ENCODE assay signal across 15 cellular contexts in the genomic region with DNA sequence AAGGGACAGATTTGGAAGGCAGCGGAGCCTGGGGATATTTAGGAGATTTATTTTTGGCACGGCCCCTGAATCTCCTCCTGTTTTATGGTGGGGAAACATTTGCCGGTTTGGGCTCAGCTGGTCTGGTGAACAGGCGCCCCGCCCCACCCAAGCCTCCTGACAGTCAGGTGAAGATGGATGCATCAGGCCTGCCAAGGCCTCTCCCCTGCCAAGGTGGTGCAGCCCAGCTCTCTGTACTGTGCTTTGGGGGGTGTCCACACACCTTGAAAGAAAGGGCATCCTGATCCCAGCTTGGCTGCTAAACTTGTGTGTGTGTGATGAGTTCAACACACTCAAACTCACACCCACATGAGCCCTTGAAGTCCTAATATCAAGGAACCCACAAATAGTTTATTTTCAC. TPM values are rescaled to one million over a fixed set of nuclear protein-coding genes. Genes with fewer than 3 reads are reported as not detected.
A peak's percentile ranks its signal among the peaks of the same experiment; 100 is the strongest.
DNase-seq lines count a peak whose midpoint lies in the region; ATAC-seq and TF ChIP-seq lines count a peak whose summit lies in the region.
"Had no signal": no experiment of that assay in that cellular context is flagged by ENCODE, and none has a peak within 500 bp of the region (broad histone marks: within the 10 kb centered on the region; RNA-seq: fewer than 3 reads in every experiment).

No MANE protein-coding gene starts in this region.

- no peak for TF ChIP-seq CTCF in HEK293 (tag by site-specific recombination; IDR thresholded peaks at IDR 0.05)
- TF ChIP-seq CTCF in VCaP (conservative IDR thresholded peaks at IDR 0.05), result no peak
- TF ChIP-seq CTCF in Peyer's patch (IDR thresholded peaks at IDR 0.05), result no peak

- peak; percentile 44 for DNase-seq in NCI-H69 (lab: John Stamatoyannopoulos, UW)
- DNase-seq in SHP77 (lab: John Stamatoyannopoulos, UW), result no peak
- DNase-seq in Peyer's patch, result no peak
- DNase-seq: C1 segment of cervical spinal cord; Calu3; CD4-positive, alpha-beta memory T cell; COR-L47; DMS53; DMS79 treated with DMSO at 0.1 percent for 48 hours; GF-D8; GOT3 had no signal

- H3K9me3 ChIP-seq in HEK293 (ENCODE audit: control insufficient read depth, insufficient read depth, low read depth, low read length) (no peaks in the 10 kb centered on the region), Peyer's patch (no peaks in the 10 kb centered on the region)
- H3K9me3 ChIP-seq: HAP-1 had no signal

- no peaks in the 10 kb centered on the region for H3K27me3 ChIP-seq in Peyer's patch

- no peaks in the 10 kb centered on the region for H3K36me3 ChIP-seq in HEK293 (ENCODE audit: control insufficient read depth in 2 of 2, insufficient read depth in 1 of 2, low read length in 2 of 2)
- H3K36me3 ChIP-seq in Peyer's patch, result no peaks in the 10 kb centered on the region
- H3K36me3 ChIP-seq: HAP-1 had no signal

- H3K27ac ChIP-seq in HEK293 (ENCODE audit: extremely low read depth, low read depth, low read length) (no peak overlapping the region), VCaP (peak overlapping the region; percentile 35), Peyer's patch (no peak overlapping the region)

- H3K4me3 ChIP-seq in HEK293 (ENCODE audit: low read depth, low read length) (no peak overlapping the region), Peyer's patch (no peak overlapping the region)
- H3K4me3 ChIP-seq: HAP-1 had no signal

- CTCF ChIA-PET in HEK293 (lab: Yijun Ruan, JAX), result no interaction called here

- ATAC-seq in HG03378 (IDR thresholded peaks at IDR 0.05; ENCODE audit: unreplicated experiment), result no peak

- TF ChIP-seq POLR2A in Peyer's patch (IDR thresholded peaks at IDR 0.05), result no peak

- H3K4me1 ChIP-seq in HEK293 (ENCODE audit: control insufficient read depth, insufficient read depth, low read length), result no peaks in the 10 kb centered on the region
- no peaks in the 10 kb centered on the region for H3K4me1 ChIP-seq in Peyer's patch

- POLR2A ChIA-PET in HEK293 (lab: Yijun Ruan, JAX), result no interaction called here

TF ChIP-seq in HEK293, 187 proteins besides CTCF, POLR2A, EP300 and RAD21:
- TF ChIP-seq SCRT2 (tag by site-specific recombination; IDR thresholded peaks at IDR 0.05) (no peak), PRDM10 (tag by site-specific recombination; IDR thresholded peaks at IDR 0.05) (peak; percentile 57)

RNA-seq across cellular contexts. Expression of gene EBLN2, which starts 46.3 kb away (rescaled TPM):
- 10 to 100 TPM in 3 of 4 donors, 1 to 10 TPM in 1; 8.2 to 14.9 (median 11.9) TPM for total RNA-seq in Peyer's patch
